ENCODE assay signal across 1 cellular context in the genomic region with DNA sequence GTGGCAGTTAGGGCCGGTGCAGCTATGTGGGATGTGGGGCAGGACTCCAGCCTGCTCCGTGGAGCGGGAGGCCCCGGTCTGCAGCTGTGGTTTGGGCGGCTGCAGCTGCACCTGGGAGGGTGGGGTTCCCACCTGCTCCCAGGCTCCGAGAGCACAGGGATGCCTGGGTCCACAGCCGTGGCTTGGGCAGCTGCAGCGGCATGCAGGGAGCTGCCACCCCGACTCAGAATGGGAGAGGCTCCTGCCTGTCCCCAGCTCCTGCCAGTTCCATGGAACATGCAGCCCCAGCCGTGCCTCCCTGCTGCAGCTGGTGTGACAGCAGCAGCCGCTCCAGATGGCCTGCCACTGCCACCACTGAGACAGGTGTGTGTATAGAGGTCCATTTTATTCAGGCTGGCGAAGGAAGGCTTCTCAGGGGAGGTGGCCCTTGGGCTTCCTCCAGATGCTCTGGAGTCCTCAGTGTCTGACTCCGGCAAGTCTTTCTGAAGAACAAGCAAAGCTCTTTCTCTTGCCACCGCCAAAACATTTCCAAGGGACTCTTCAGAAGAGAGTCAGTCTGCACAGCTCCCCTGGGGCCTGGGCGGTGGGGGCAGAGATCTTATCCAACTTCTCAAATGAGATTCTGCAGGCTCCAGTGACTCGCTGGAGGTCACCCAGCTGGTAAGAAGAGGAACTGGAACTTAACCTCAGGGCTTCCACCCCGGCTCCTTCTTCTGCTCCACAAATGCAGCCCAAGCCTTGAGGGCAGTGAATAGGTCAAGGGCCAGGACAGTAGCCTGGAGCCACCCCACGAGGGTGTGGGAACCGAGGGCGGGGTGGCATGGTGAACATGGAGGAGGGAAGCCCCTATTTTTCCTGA.
TF ChIP-seq lines count a peak whose summit lies in the region.

No MANE protein-coding gene starts in this region.

TF ChIP-seq in GM23338, 12 proteins besides CTCF, POLR2A, EP300 and RAD21 (continued from another document):
- TF ChIP-seq, protein P1, sequence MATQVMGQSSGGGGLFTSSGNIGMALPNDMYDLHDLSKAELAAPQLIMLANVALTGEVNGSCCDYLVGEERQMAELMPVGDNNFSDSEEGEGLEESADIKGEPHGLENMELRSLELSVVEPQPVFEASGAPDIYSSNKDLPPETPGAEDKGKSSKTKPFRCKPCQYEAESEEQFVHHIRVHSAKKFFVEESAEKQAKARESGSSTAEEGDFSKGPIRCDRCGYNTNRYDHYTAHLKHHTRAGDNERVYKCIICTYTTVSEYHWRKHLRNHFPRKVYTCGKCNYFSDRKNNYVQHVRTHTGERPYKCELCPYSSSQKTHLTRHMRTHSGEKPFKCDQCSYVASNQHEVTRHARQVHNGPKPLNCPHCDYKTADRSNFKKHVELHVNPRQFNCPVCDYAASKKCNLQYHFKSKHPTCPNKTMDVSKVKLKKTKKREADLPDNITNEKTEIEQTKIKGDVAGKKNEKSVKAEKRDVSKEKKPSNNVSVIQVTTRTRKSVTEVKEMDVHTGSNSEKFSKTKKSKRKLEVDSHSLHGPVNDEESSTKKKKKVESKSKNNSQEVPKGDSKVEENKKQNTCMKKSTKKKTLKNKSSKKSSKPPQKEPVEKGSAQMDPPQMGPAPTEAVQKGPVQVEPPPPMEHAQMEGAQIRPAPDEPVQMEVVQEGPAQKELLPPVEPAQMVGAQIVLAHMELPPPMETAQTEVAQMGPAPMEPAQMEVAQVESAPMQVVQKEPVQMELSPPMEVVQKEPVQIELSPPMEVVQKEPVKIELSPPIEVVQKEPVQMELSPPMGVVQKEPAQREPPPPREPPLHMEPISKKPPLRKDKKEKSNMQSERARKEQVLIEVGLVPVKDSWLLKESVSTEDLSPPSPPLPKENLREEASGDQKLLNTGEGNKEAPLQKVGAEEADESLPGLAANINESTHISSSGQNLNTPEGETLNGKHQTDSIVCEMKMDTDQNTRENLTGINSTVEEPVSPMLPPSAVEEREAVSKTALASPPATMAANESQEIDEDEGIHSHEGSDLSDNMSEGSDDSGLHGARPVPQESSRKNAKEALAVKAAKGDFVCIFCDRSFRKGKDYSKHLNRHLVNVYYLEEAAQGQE (IDR thresholded peaks at IDR 0.05; ENCODE audit: unreplicated experiment), result no peak
- TF ChIP-seq EZH2 (IDR thresholded peaks at IDR 0.05; ENCODE audit: low read depth, unreplicated experiment) (no peak), EZH2phosphoT487 (IDR thresholded peaks at IDR 0.05; ENCODE audit: unreplicated experiment) (no peak)
